25 cellular contexts compared by ENCODE assay signal in genomic region chr18:69217271-69217670, GRCh38.
DNase-seq lines count a peak whose midpoint lies in the region; ATAC-seq and TF ChIP-seq lines count a peak whose summit lies in the region.
"Had no signal": no experiment of that assay in that cellular context is flagged by ENCODE, and none has a peak within 500 bp of the region (broad histone marks: within the 10 kb centered on the region; RNA-seq: fewer than 3 reads in every experiment).

No MANE protein-coding gene starts in this region.

- no peak overlapping the region for H3K4me3 Mint-ChIP-seq in WTC11
- H3K4me3 Mint-ChIP-seq: activated CD4-positive, alpha-beta memory T cell treated with anti-CD3 and anti-CD28 coated beads for 36 hours; endodermal cell; mesothelial cell of epicardium had no signal

- no peak overlapping the region for H3K27ac ChIP-seq in WERI-Rb-1
- H3K27ac ChIP-seq: breast epithelium, C4-2B, coronary artery, SK-N-MC, thoracic aorta had no signal

- no peaks in the 10 kb centered on the region for H3K27me3 Mint-ChIP-seq in WTC11 (ENCODE audit: low read depth)
- H3K27me3 Mint-ChIP-seq: activated CD4-positive, alpha-beta memory T cell treated with anti-CD3 and anti-CD28 coated beads for 36 hours had no signal

- H3K27me3 ChIP-seq in WERI-Rb-1 (ENCODE audit: insufficient read depth, low read depth, severe bottlenecking), result no peaks in the 10 kb centered on the region
- H3K27me3 ChIP-seq: breast epithelium had no signal

- no peak overlapping the region for H3K27ac Mint-ChIP-seq in WTC11
- H3K27ac Mint-ChIP-seq: activated CD4-positive, alpha-beta memory T cell treated with anti-CD3 and anti-CD28 coated beads for 36 hours; endodermal cell; mesothelial cell of epicardium had no signal

- no peaks in the 10 kb centered on the region for H3K36me3 Mint-ChIP-seq in WTC11
- H3K36me3 Mint-ChIP-seq: activated CD4-positive, alpha-beta memory T cell treated with anti-CD3 and anti-CD28 coated beads for 36 hours; mesothelial cell of epicardium had no signal

- H3K4me1 Mint-ChIP-seq in WTC11, result peaks cover 9% of the 10 kb centered on the region
- H3K4me1 Mint-ChIP-seq: endodermal cell had no signal

- CTCF ChIA-PET in WTC11 (lab: Charles Lee), result no interaction called here

- no peak overlapping the region for H3K4me3 ChIP-seq in WERI-Rb-1 (ENCODE audit: low read depth, low read length)
- H3K4me3 ChIP-seq: breast epithelium, coronary artery, GM12878, SK-N-MC, thoracic aorta had no signal

- no peaks in the 10 kb centered on the region for H3K36me3 ChIP-seq in WERI-Rb-1
- H3K36me3 ChIP-seq: breast epithelium, thoracic aorta had no signal

- POLR2A ChIA-PET in WTC11 (lab: Charles Lee), result no interaction called here

- TF ChIP-seq CTCF in WERI-Rb-1 (IDR thresholded peaks at IDR 0.05; ENCODE audit: low read depth, low read length) (no peak), WTC11 (IDR thresholded peaks at IDR 0.05) (no peak)

- no peaks in the 10 kb centered on the region for H3K9me3 ChIP-seq in WERI-Rb-1 (ENCODE audit: severe bottlenecking)
- H3K9me3 ChIP-seq: breast epithelium, thoracic aorta had no signal

- DNase-seq in DMS79 (lab: John Stamatoyannopoulos, UW) (peak; percentile 65), NCI-H187 treated with DMSO at 0.1 percent for 48 hours (lab: John Stamatoyannopoulos, UW) (peak; percentile 40), NCI-H524 (lab: John Stamatoyannopoulos, UW) (peak; percentile 64 to 93), WERI-Rb-1 (peak; percentile 8), WTC11 (ENCODE audit: low spot score) (no peak), epidermal melanocyte (ENCODE audit: insufficient read length, low spot score) (no peak)
- DNase-seq: activated CD4-positive, alpha-beta memory T cell treated with anti-CD3 and anti-CD28 coated beads for 36 hours; activated effector memory CD4-positive, alpha-beta T cell treated with anti-CD3 and anti-CD28 coated beads, Interleukin-2, amount 50 U/mL, for 16 hours; DMS53; endodermal cell; GOT3; left cardiac atrium; NCI-H774; posterior cingulate gyrus; stimulated activated CD4-positive, alpha-beta T cell treated with anti-CD3 and anti-CD28 coated beads, Interleukin-2, amount 100 ng/mL, for 24 hours; stimulated activated naive CD4-positive, alpha-beta T cell had no signal

- H3K9me3 Mint-ChIP-seq in WTC11, result no peaks in the 10 kb centered on the region
- H3K9me3 Mint-ChIP-seq: activated CD4-positive, alpha-beta memory T cell treated with anti-CD3 and anti-CD28 coated beads for 36 hours; endodermal cell; mesothelial cell of epicardium had no signal

- ATAC-seq in WTC11 (no peak), HG03342 (IDR thresholded peaks at IDR 0.05; ENCODE audit: unreplicated experiment) (no peak)
- ATAC-seq: GM12878, left cardiac atrium, Panc1 had no signal

TF ChIP-seq in WTC11, 78 proteins besides CTCF, POLR2A, EP300 and RAD21 (continues in another document):
- TF ChIP-seq, protein P1, sequence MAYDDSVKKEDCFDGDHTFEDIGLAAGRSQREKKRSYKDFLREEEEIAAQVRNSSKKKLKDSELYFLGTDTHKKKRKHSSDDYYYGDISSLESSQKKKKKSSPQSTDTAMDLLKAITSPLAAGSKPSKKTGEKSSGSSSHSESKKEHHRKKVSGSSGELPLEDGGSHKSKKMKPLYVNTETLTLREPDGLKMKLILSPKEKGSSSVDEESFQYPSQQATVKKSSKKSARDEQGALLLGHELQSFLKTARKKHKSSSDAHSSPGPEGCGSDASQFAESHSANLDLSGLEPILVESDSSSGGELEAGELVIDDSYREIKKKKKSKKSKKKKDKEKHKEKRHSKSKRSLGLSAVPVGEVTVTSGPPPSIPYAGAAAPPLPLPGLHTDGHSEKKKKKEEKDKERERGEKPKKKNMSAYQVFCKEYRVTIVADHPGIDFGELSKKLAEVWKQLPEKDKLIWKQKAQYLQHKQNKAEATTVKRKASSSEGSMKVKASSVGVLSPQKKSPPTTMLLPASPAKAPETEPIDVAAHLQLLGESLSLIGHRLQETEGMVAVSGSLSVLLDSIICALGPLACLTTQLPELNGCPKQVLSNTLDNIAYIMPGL (CRISPR knock-in tag; IDR thresholded peaks at IDR 0.05), result no peak
- TF ChIP-seq, protein P2, sequence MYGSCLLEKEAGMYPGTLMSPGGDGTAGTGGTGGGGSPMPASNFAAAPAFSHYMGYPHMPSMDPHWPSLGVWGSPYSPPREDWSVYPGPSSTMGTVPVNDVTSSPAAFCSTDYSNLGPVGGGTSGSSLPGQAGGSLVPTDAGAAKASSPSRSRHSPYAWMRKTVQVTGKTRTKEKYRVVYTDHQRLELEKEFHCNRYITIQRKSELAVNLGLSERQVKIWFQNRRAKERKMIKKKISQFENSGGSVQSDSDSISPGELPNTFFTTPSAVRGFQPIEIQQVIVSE (CRISPR knock-in tag; IDR thresholded peaks at IDR 0.05; ENCODE audit: borderline replicate concordance), result no peak
- TF ChIP-seq PRDM15 (CRISPR knock-in tag; IDR thresholded peaks at IDR 0.05) (no peak), E2F4 (CRISPR knock-in tag; IDR thresholded peaks at IDR 0.05; ENCODE audit: borderline replicate concordance, low read depth) (no peak), ZNF317 (CRISPR knock-in tag; IDR thresholded peaks at IDR 0.05; ENCODE audit: borderline replicate concordance, low read depth) (no peak), TEAD1 (CRISPR knock-in tag; IDR thresholded peaks at IDR 0.05) (no peak), CREB1 (CRISPR knock-in tag; IDR thresholded peaks at IDR 0.05) (no peak), NR2C2 (CRISPR knock-in tag; IDR thresholded peaks at IDR 0.05) (no peak)
- TF ChIP-seq, protein P3, sequence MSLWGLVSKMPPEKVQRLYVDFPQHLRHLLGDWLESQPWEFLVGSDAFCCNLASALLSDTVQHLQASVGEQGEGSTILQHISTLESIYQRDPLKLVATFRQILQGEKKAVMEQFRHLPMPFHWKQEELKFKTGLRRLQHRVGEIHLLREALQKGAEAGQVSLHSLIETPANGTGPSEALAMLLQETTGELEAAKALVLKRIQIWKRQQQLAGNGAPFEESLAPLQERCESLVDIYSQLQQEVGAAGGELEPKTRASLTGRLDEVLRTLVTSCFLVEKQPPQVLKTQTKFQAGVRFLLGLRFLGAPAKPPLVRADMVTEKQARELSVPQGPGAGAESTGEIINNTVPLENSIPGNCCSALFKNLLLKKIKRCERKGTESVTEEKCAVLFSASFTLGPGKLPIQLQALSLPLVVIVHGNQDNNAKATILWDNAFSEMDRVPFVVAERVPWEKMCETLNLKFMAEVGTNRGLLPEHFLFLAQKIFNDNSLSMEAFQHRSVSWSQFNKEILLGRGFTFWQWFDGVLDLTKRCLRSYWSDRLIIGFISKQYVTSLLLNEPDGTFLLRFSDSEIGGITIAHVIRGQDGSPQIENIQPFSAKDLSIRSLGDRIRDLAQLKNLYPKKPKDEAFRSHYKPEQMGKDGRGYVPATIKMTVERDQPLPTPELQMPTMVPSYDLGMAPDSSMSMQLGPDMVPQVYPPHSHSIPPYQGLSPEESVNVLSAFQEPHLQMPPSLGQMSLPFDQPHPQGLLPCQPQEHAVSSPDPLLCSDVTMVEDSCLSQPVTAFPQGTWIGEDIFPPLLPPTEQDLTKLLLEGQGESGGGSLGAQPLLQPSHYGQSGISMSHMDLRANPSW (CRISPR knock-in tag; conservative IDR thresholded peaks at IDR 0.05; ENCODE audit: low read depth), result no peak
- TF ChIP-seq, protein P4, sequence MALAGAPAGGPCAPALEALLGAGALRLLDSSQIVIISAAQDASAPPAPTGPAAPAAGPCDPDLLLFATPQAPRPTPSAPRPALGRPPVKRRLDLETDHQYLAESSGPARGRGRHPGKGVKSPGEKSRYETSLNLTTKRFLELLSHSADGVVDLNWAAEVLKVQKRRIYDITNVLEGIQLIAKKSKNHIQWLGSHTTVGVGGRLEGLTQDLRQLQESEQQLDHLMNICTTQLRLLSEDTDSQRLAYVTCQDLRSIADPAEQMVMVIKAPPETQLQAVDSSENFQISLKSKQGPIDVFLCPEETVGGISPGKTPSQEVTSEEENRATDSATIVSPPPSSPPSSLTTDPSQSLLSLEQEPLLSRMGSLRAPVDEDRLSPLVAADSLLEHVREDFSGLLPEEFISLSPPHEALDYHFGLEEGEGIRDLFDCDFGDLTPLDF (CRISPR knock-in tag; IDR thresholded peaks at IDR 0.05), result no peak
- TF ChIP-seq, protein P5, sequence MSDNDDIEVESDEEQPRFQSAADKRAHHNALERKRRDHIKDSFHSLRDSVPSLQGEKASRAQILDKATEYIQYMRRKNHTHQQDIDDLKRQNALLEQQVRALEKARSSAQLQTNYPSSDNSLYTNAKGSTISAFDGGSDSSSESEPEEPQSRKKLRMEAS (CRISPR knock-in tag; IDR thresholded peaks at IDR 0.05), result no peak

Comparison
In these comparisons a context has a peak if more than half of its experiments do, and no peak if none do; other contexts are left out.
1. DNase-seq: peak in DMS79 (single experiment), NCI-H187 treated with DMSO at 0.1 percent for 48 hours (single experiment), NCI-H524 (2 of 2) and WERI-Rb-1 (single experiment); none in WTC11 (single experiment) and epidermal melanocyte (single experiment).